Comparison of ENCODE assay signal across 1 cellular context in the genomic region with DNA sequence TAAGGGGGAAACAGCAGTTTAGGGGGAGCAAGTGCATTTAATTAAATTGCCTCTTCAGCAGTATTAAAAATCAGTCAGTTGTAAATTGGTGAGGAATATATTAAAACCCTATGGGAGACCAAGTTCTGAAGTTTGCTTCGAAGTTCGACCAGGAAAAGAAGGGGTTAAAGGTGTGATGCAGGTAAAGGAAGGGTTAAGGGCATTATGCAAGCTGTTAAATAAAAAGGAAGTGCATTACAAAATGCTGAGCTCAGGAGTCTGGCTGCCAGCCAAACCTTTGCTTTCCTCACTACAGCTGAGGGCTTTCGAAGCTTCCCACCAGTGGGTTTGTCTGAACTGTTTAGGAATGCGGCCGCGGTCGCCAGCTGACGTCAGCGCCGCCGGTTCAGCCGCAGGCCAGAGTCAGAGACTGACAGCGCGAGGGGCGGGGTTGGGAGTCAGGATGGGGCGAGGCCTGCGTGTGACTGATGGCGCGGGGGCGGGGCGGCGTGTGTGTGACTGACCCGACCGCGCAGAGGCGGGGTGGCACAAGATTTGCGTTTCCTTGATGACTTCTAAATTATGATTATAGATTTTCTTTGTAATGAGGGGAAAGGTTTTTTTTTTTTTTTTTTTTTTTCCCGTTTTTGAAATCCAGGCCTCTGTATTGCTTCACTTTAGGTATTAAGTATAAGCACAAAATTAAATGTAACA.
TF ChIP-seq lines count a peak whose summit lies in the region.

No MANE protein-coding gene starts in this region.

TF ChIP-seq in K562, 482 proteins besides CTCF, POLR2A, EP300 and RAD21 (continued from another document and continues in another):
- TF ChIP-seq, protein P1, sequence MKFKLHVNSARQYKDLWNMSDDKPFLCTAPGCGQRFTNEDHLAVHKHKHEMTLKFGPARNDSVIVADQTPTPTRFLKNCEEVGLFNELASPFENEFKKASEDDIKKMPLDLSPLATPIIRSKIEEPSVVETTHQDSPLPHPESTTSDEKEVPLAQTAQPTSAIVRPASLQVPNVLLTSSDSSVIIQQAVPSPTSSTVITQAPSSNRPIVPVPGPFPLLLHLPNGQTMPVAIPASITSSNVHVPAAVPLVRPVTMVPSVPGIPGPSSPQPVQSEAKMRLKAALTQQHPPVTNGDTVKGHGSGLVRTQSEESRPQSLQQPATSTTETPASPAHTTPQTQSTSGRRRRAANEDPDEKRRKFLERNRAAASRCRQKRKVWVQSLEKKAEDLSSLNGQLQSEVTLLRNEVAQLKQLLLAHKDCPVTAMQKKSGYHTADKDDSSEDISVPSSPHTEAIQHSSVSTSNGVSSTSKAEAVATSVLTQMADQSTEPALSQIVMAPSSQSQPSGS (CRISPR knock-in tag; IDR thresholded peaks at IDR 0.05) = no peak
- TF ChIP-seq ZNF232 (CRISPR knock-in tag; IDR thresholded peaks at IDR 0.05) (peak; percentile 99), KLF10 (CRISPR knock-in tag; IDR thresholded peaks at IDR 0.05) (no peak), ZNF830 (CRISPR knock-in tag; IDR thresholded peaks at IDR 0.05) (no peak), NFE2 (IDR thresholded peaks at IDR 0.05; ENCODE audit: low read depth) (peak; percentile 95), TEAD4 (IDR thresholded peaks at IDR 0.05; ENCODE audit: low read length) (peak; percentile 88), TEAD4 (CRISPR knock-in tag; IDR thresholded peaks at IDR 0.05; ENCODE audit: borderline replicate concordance) (no peak; the same call in 1 of the 2 replicates), ZNF77 (CRISPR knock-in tag; IDR thresholded peaks at IDR 0.05) (no peak), NFIX (CRISPR knock-in tag; IDR thresholded peaks at IDR 0.05; ENCODE audit: low read depth) (peak; percentile 65), GTF2A2 (tag; IDR thresholded peaks at IDR 0.05) (no peak), HIVEP1 (CRISPR knock-in tag; IDR thresholded peaks at IDR 0.05) (no peak), HNRNPL (IDR thresholded peaks at IDR 0.05; ENCODE audit: low read depth, low read length) (no peak), ARID2 (IDR thresholded peaks at IDR 0.05) (no peak), ZNF589 (CRISPR knock-in tag; IDR thresholded peaks at IDR 0.05; ENCODE audit: low read depth) (peak; percentile 55; the same call in 1 of the 2 replicates), ZNF316 (IDR thresholded peaks at IDR 0.05) (peak; percentile 99), XRCC3 (IDR thresholded peaks at IDR 0.05) (no peak; the same call in 1 of the 2 replicates), CEBPB (tag; IDR thresholded peaks at IDR 0.05) (peak; percentile 98), HNRNPK (IDR thresholded peaks at IDR 0.05; ENCODE audit: low read depth, low read length, poor library complexity, severe bottlenecking) (no peak), NR2C1 (IDR thresholded peaks at IDR 0.05) (peak; percentile 50; the same call in 1 of the 2 replicates), NR2C1 (tag; IDR thresholded peaks at IDR 0.05) (no peak), NUFIP1 (IDR thresholded peaks at IDR 0.05; ENCODE audit: partially characterized antibody) (no peak), CBFA2T3 (IDR thresholded peaks at IDR 0.05) (peak; percentile 56; the same call in 1 of the 2 replicates), ZNF197 (CRISPR knock-in tag; IDR thresholded peaks at IDR 0.05; ENCODE audit: low read depth) (no peak), SLC30A9 (CRISPR knock-in tag; IDR thresholded peaks at IDR 0.05) (no peak), NR3C1 (CRISPR knock-in tag; IDR thresholded peaks at IDR 0.05) (no peak), NCOA1 (IDR thresholded peaks at IDR 0.05; ENCODE audit: low read depth) (0 out of 2 replicates have a peak, but pooled peaks have one; percentile 16), KLF13 (tag; IDR thresholded peaks at IDR 0.05; ENCODE audit: borderline replicate concordance, low read depth) (no peak), CHCHD3 (CRISPR knock-in tag; IDR thresholded peaks at IDR 0.05) (no peak), BCOR (IDR thresholded peaks at IDR 0.05) (0 out of 2 replicates have a peak, but pooled peaks have one; percentile 43), ERF (CRISPR knock-in tag; IDR thresholded peaks at IDR 0.05) (no peak), NFATC3 (IDR thresholded peaks at IDR 0.05) (no peak), ASH1L (IDR thresholded peaks at IDR 0.05; ENCODE audit: borderline replicate concordance, low read depth, partially characterized antibody) (no peak), MCM2 (IDR thresholded peaks at IDR 0.05; ENCODE audit: low read depth) (no peak), TARDBP (IDR thresholded peaks at IDR 0.05) (no peak), MYC (IDR thresholded peaks at IDR 0.05; ENCODE audit: low read depth, low read length) (peak; percentile 28), MYC (CRISPR knock-in tag; IDR thresholded peaks at IDR 0.05; ENCODE audit: borderline replicate concordance, low read depth) (no peak), HNRNPLL (IDR thresholded peaks at IDR 0.05; ENCODE audit: low read depth, low read length, poor library complexity, severe bottlenecking) (no peak), SP2 (IDR thresholded peaks at IDR 0.05; ENCODE audit: extremely low read depth, low read depth, low read length, poor library complexity, severe bottlenecking) (no peak), CXXC5 (CRISPR knock-in tag; IDR thresholded peaks at IDR 0.05) (peak; percentile 78), ZNF143 (CRISPR knock-in tag; IDR thresholded peaks at IDR 0.05) (no peak), NONO (IDR thresholded peaks at IDR 0.05; ENCODE audit: low read depth in 2 of 2, low read length in 1 of 2) (no peak), ZNF134 (CRISPR knock-in tag; conservative IDR thresholded peaks at IDR 0.05) (no peak), KDM2B (CRISPR knock-in tag; IDR thresholded peaks at IDR 0.05) (no peak), HLTF (IDR thresholded peaks at IDR 0.05) (no peak), ZNF445 (CRISPR knock-in tag; IDR thresholded peaks at IDR 0.05; ENCODE audit: low read depth) (no peak)
- TF ChIP-seq, protein P2, sequence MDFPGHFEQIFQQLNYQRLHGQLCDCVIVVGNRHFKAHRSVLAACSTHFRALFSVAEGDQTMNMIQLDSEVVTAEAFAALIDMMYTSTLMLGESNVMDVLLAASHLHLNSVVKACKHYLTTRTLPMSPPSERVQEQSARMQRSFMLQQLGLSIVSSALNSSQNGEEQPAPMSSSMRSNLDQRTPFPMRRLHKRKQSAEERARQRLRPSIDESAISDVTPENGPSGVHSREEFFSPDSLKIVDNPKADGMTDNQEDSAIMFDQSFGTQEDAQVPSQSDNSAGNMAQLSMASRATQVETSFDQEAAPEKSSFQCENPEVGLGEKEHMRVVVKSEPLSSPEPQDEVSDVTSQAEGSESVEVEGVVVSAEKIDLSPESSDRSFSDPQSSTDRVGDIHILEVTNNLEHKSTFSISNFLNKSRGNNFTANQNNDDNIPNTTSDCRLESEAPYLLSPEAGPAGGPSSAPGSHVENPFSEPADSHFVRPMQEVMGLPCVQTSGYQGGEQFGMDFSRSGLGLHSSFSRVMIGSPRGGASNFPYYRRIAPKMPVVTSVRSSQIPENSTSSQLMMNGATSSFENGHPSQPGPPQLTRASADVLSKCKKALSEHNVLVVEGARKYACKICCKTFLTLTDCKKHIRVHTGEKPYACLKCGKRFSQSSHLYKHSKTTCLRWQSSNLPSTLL (IDR thresholded peaks at IDR 0.05) = no peak
- TF ChIP-seq, protein P3, sequence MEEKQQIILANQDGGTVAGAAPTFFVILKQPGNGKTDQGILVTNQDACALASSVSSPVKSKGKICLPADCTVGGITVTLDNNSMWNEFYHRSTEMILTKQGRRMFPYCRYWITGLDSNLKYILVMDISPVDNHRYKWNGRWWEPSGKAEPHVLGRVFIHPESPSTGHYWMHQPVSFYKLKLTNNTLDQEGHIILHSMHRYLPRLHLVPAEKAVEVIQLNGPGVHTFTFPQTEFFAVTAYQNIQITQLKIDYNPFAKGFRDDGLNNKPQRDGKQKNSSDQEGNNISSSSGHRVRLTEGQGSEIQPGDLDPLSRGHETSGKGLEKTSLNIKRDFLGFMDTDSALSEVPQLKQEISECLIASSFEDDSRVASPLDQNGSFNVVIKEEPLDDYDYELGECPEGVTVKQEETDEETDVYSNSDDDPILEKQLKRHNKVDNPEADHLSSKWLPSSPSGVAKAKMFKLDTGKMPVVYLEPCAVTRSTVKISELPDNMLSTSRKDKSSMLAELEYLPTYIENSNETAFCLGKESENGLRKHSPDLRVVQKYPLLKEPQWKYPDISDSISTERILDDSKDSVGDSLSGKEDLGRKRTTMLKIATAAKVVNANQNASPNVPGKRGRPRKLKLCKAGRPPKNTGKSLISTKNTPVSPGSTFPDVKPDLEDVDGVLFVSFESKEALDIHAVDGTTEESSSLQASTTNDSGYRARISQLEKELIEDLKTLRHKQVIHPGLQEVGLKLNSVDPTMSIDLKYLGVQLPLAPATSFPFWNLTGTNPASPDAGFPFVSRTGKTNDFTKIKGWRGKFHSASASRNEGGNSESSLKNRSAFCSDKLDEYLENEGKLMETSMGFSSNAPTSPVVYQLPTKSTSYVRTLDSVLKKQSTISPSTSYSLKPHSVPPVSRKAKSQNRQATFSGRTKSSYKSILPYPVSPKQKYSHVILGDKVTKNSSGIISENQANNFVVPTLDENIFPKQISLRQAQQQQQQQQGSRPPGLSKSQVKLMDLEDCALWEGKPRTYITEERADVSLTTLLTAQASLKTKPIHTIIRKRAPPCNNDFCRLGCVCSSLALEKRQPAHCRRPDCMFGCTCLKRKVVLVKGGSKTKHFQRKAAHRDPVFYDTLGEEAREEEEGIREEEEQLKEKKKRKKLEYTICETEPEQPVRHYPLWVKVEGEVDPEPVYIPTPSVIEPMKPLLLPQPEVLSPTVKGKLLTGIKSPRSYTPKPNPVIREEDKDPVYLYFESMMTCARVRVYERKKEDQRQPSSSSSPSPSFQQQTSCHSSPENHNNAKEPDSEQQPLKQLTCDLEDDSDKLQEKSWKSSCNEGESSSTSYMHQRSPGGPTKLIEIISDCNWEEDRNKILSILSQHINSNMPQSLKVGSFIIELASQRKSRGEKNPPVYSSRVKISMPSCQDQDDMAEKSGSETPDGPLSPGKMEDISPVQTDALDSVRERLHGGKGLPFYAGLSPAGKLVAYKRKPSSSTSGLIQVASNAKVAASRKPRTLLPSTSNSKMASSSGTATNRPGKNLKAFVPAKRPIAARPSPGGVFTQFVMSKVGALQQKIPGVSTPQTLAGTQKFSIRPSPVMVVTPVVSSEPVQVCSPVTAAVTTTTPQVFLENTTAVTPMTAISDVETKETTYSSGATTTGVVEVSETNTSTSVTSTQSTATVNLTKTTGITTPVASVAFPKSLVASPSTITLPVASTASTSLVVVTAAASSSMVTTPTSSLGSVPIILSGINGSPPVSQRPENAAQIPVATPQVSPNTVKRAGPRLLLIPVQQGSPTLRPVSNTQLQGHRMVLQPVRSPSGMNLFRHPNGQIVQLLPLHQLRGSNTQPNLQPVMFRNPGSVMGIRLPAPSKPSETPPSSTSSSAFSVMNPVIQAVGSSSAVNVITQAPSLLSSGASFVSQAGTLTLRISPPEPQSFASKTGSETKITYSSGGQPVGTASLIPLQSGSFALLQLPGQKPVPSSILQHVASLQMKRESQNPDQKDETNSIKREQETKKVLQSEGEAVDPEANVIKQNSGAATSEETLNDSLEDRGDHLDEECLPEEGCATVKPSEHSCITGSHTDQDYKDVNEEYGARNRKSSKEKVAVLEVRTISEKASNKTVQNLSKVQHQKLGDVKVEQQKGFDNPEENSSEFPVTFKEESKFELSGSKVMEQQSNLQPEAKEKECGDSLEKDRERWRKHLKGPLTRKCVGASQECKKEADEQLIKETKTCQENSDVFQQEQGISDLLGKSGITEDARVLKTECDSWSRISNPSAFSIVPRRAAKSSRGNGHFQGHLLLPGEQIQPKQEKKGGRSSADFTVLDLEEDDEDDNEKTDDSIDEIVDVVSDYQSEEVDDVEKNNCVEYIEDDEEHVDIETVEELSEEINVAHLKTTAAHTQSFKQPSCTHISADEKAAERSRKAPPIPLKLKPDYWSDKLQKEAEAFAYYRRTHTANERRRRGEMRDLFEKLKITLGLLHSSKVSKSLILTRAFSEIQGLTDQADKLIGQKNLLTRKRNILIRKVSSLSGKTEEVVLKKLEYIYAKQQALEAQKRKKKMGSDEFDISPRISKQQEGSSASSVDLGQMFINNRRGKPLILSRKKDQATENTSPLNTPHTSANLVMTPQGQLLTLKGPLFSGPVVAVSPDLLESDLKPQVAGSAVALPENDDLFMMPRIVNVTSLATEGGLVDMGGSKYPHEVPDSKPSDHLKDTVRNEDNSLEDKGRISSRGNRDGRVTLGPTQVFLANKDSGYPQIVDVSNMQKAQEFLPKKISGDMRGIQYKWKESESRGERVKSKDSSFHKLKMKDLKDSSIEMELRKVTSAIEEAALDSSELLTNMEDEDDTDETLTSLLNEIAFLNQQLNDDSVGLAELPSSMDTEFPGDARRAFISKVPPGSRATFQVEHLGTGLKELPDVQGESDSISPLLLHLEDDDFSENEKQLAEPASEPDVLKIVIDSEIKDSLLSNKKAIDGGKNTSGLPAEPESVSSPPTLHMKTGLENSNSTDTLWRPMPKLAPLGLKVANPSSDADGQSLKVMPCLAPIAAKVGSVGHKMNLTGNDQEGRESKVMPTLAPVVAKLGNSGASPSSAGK (IDR thresholded peaks at IDR 0.05) = peak; percentile 50
- TF ChIP-seq, protein P4, sequence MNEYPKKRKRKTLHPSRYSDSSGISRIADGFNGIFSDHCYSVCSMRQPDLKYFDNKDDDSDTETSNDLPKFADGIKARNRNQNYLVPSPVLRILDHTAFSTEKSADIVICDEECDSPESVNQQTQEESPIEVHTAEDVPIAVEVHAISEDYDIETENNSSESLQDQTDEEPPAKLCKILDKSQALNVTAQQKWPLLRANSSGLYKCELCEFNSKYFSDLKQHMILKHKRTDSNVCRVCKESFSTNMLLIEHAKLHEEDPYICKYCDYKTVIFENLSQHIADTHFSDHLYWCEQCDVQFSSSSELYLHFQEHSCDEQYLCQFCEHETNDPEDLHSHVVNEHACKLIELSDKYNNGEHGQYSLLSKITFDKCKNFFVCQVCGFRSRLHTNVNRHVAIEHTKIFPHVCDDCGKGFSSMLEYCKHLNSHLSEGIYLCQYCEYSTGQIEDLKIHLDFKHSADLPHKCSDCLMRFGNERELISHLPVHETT (CRISPR knock-in tag; conservative IDR thresholded peaks at IDR 0.05 in 1 of 2, IDR thresholded peaks at IDR 0.05 in 1 of 2) = peak in 1 of 2 experiments; percentile 49; a peak in 1 of 4 replicates
- TF ChIP-seq, protein P5, sequence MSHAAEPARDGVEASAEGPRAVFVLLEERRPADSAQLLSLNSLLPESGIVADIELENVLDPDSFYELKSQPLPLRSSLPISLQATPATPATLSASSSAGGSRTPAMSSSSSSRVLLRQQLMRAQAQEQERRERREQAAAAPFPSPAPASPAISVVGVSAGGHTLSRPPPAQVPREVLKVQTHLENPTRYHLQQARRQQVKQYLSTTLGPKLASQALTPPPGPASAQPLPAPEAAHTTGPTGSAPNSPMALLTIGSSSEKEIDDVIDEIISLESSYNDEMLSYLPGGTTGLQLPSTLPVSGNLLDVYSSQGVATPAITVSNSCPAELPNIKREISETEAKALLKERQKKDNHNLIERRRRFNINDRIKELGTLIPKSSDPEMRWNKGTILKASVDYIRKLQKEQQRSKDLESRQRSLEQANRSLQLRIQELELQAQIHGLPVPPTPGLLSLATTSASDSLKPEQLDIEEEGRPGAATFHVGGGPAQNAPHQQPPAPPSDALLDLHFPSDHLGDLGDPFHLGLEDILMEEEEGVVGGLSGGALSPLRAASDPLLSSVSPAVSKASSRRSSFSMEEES (CRISPR knock-in tag; IDR thresholded peaks at IDR 0.05) = no peak
